In the genomic region with DNA sequence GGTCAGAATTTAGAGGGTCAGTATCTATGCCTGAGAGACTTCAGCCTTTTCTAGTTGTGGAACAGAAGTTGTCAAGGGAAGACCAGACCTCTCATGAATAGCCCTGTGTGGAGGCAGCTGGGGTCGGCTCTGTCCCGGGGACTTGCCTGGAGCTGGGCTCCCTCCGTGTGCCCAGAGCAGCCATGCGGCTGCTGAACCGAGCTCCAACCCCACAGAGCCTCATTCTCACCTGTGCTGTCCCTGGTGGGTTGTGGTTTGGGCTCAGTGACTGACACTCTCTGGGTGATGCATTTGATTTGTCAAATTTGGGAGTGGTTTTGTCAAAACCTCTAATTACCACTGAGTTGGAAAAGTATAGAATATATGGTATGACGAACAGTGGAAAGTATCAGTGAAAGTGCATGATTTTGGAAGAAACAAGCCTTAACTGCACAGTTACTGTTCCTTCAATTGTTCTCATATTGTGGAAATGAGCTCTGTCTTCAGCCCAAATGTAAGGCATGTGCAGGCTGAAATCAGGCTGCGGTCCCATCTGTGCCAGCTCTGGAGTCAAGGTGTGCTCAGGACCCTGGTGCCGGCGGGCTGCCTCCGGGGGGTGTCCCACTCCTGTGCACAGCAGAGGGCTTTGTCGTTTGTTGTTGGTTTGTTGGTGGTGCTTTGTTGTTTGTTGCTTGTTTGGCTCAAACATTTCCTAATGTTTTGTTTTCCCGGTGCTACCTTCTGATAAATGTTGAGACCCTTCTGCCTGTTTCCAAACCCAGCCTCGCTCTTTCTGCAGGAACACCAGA, we compare ENCODE assay signal across 22 cellular contexts.
DNase-seq lines count a peak whose midpoint lies in the region; ATAC-seq and TF ChIP-seq lines count a peak whose summit lies in the region.
"Had no signal": no experiment of that assay in that cellular context is flagged by ENCODE, and none has a peak within 500 bp of the region (broad histone marks: within the 10 kb centered on the region; RNA-seq: fewer than 3 reads in every experiment).

No MANE protein-coding gene starts in this region.

- no peak overlapping the region for H3K4ac ChIP-seq in H9 (ENCODE audit: low read depth, low read length)

- H3K18ac ChIP-seq in H9 (ENCODE audit: insufficient read length, low read depth, low read length) = no peak overlapping the region

- H2BK120ac ChIP-seq in H9 (ENCODE audit: low read depth, low read length, poor library complexity, severe bottlenecking) = no peak overlapping the region

- no peak overlapping the region for H2BK15ac ChIP-seq in H9 (ENCODE audit: low read depth, low read length)

- H3K14ac ChIP-seq in H9 (ENCODE audit: insufficient read depth, low read length) = no peak overlapping the region

- H3K9ac ChIP-seq in BLaER1 treated with 17β-estradiol and CSF1 and Interleukin-3, amounts not matched to agents 10 nM and 100 nM = no peak overlapping the region
- H3K9ac ChIP-seq in H9 (ENCODE audit: extremely low read depth, insufficient read length, low read length) (no peak overlapping the region), colonic mucosa (ENCODE audit: low read depth in 2 of 2, low read length in 2 of 2) (no peak overlapping the region)

- TF ChIP-seq POLR2A in heart left ventricle (IDR thresholded peaks at IDR 0.05) = no peak

- ATAC-seq in T-helper 17 cell = no peak
- no peak for ATAC-seq in heart left ventricle
- ATAC-seq: A549; CD8-positive, alpha-beta T cell; GM12878; HCT116 had no signal

- H3K4me1 Mint-ChIP-seq in H9 (peaks cover 0 to 3% of the 10 kb centered on the region in 2 experiments; a peak in 2 of 4 replicates), T-helper 17 cell (no peaks in the 10 kb centered on the region)
- H3K4me1 Mint-ChIP-seq: CD4-positive, CD25-positive, alpha-beta regulatory T cell had no signal

- H2BK20ac ChIP-seq in H9 (ENCODE audit: low read depth, low read length, poor library complexity, severe bottlenecking) = no peak overlapping the region

- no peaks in the 10 kb centered on the region for H3K23me2 ChIP-seq in H9 (ENCODE audit: insufficient read length, low read depth, low read length, poor library complexity, severe bottlenecking)

- no peaks in the 10 kb centered on the region for H3K36me3 ChIP-seq in BLaER1 treated with 17β-estradiol and CSF1 and Interleukin-3, amounts not matched to agents 10 nM and 100 nM
- H3K36me3 ChIP-seq in heart left ventricle = no peaks in the 10 kb centered on the region
- H3K36me3 ChIP-seq in colonic mucosa = no peaks in the 10 kb centered on the region
- no peaks in the 10 kb centered on the region for H3K36me3 ChIP-seq in ascending aorta
- H3K36me3 ChIP-seq: BE2C had no signal

- no peak for TF ChIP-seq CTCF in H9 (conservative IDR thresholded peaks at IDR 0.05)
- no peak for TF ChIP-seq CTCF in heart left ventricle (IDR thresholded peaks at IDR 0.05)
- no peak for TF ChIP-seq CTCF in colonic mucosa (IDR thresholded peaks at IDR 0.05)
- TF ChIP-seq CTCF in ascending aorta (IDR thresholded peaks at IDR 0.05) = no peak

- no peak overlapping the region for H3K56ac ChIP-seq in H9 (ENCODE audit: insufficient read length, low read depth, low read length)

- no peaks in the 10 kb centered on the region for H4K20me1 ChIP-seq in BLaER1 treated with 17β-estradiol and CSF1 and Interleukin-3, amounts not matched to agents 10 nM and 100 nM
- peaks cover 3% of the 10 kb centered on the region for H4K20me1 ChIP-seq in H9 (ENCODE audit: control insufficient read depth, insufficient read depth, insufficient read length)

- H3K27me3 ChIP-seq in BLaER1 treated with 17β-estradiol and CSF1 and Interleukin-3, amounts not matched to agents 10 nM and 100 nM = no peaks in the 10 kb centered on the region
- H3K27me3 ChIP-seq in H9 (ENCODE audit: insufficient read depth, low read length) = no peaks in the 10 kb centered on the region
- peaks cover 0 to 3% (median 0%) of the 10 kb centered on the region in 9 donors for H3K27me3 ChIP-seq in heart left ventricle
- H3K27me3 ChIP-seq in colonic mucosa = no peaks in the 10 kb centered on the region
- H3K27me3 ChIP-seq in ascending aorta = no peaks in the 10 kb centered on the region
- H3K27me3 ChIP-seq: BE2C had no signal

- WGBS in H9 (ENCODE audit: extremely low coverage, insufficient read length, low lambda C conversion rate) = no CpG with 5 or more reads among the region's 13 CpGs
- WGBS in heart left ventricle, 4 donors = 67 to 76% (median 70%) methylated on average over 13 of the region's 13 CpGs

- peak overlapping the region; percentile 3 to 27 (median 6); a peak in 1 of 7 replicates for H3K27ac Mint-ChIP-seq in H9
- H3K27ac Mint-ChIP-seq in T-helper 17 cell = peak overlapping the region; percentile 37
- H3K27ac Mint-ChIP-seq: CD8-positive, alpha-beta T cell had no signal

- H3K79me1 ChIP-seq in H9 (ENCODE audit: insufficient read depth, low read depth, low read length, poor library complexity, severe bottlenecking) = no peaks in the 10 kb centered on the region

- H2AK5ac ChIP-seq in H9 (ENCODE audit: insufficient read length, low read length) = no peak overlapping the region

- intact Hi-C loops in heart left ventricle (cut with DNase I) = no loop called here
- intact Hi-C loops in colonic mucosa (cut with DNase I) = no loop called here
- intact Hi-C loops in ascending aorta (cut with DNase I) = no loop called here

- no peak overlapping the region for H2AFZ ChIP-seq in H9 (ENCODE audit: low read length)

- H3K4me2 ChIP-seq in BLaER1 treated with 17β-estradiol and CSF1 and Interleukin-3, amounts not matched to agents 10 nM and 100 nM = peak overlapping the region; percentile 16 to 68 (median 55); a peak in 19 of 22 replicates
- no peak overlapping the region for H3K4me2 ChIP-seq in H9 (ENCODE audit: insufficient read depth, insufficient read length, low read length)
- H3K4me2 ChIP-seq: A549 had no signal

- H2BK5ac ChIP-seq in H9 (ENCODE audit: insufficient read length, low read length) = no peak overlapping the region

- H3T11ph ChIP-seq in H9 (ENCODE audit: low read length) = no peak overlapping the region

- H3K23ac ChIP-seq in H9 (ENCODE audit: insufficient read length, low read depth, low read length) = no peak overlapping the region

- no peak for DNase-seq in H9
- DNase-seq in T-helper 17 cell = no peak
- DNase-seq in heart left ventricle = no peak
- DNase-seq in colonic mucosa = no peak
- no peak for DNase-seq in activated effector memory CD4-positive, alpha-beta T cell treated with anti-CD3 and anti-CD28 coated beads, Interleukin-2, amount 50 U/mL, for 16 hours
- DNase-seq in ascending aorta (ENCODE audit: low spot score in 2 of 2) = no peak
- DNase-seq: 8988T; ACHN; AML-193; BE2C; Caco-2; CD4-positive, CD25-positive, alpha-beta regulatory T cell; CD8-positive, alpha-beta T cell; DMS153; EL; GDM1; H7 had no signal

- H3K9me3 ChIP-seq in BLaER1 treated with 17β-estradiol and CSF1 and Interleukin-3, amounts not matched to agents 10 nM and 100 nM (replicated peaks in 1 of 11) = no peaks in the 10 kb centered on the region
- H3K9me3 ChIP-seq in H9 (ENCODE audit: control insufficient read depth, low read depth, low read length) (no peaks in the 10 kb centered on the region), T-helper 17 cell (ENCODE audit: control insufficient read depth, low read length, poor library complexity, severe bottlenecking) (no peaks in the 10 kb centered on the region), heart left ventricle (no peaks in the 10 kb centered on the region), colonic mucosa (no peaks in the 10 kb centered on the region), ascending aorta (no peaks in the 10 kb centered on the region)
- H3K9me3 ChIP-seq: A549, BE2C, Caco-2 had no signal

- H3K79me2 ChIP-seq in H9 (ENCODE audit: insufficient read depth, low read length) = 0 out of 2 replicates have a peak, but pooled peaks cover 2% of the 10 kb centered on the region

- H4K5ac ChIP-seq in H9 (ENCODE audit: insufficient read length, low read depth, low read length) = no peak overlapping the region

- H2BK12ac ChIP-seq in H9 (ENCODE audit: insufficient read length, low read depth, low read length) = no peak overlapping the region

- H3K27me3 Mint-ChIP-seq in H9 (ENCODE audit: low read depth) = no peaks in the 10 kb centered on the region
- H3K27me3 Mint-ChIP-seq in T-helper 17 cell = peaks cover 7% of the 10 kb centered on the region
- H3K27me3 Mint-ChIP-seq: CD4-positive, CD25-positive, alpha-beta regulatory T cell had no signal

- no peak overlapping the region for H4K8ac ChIP-seq in H9 (replicated peaks; ENCODE audit: insufficient read length, low read depth, low read length)

- H3K27ac ChIP-seq in BLaER1 treated with 17β-estradiol and CSF1 and Interleukin-3, amounts not matched to agents 10 nM and 100 nM = no peak overlapping the region
- no peak overlapping the region for H3K27ac ChIP-seq in H9 (ENCODE audit: insufficient read length, low read depth, low read length)
- H3K27ac ChIP-seq in heart left ventricle = no peak overlapping the region
- no peak overlapping the region for H3K27ac ChIP-seq in colonic mucosa
- no peak overlapping the region for H3K27ac ChIP-seq in ascending aorta
- H3K27ac ChIP-seq: A549, C4-2B had no signal

- no peaks in the 10 kb centered on the region for H3K9me3 Mint-ChIP-seq in H9
- H3K9me3 Mint-ChIP-seq: CD8-positive, alpha-beta T cell had no signal

- no peak overlapping the region for H4K91ac ChIP-seq in H9 (ENCODE audit: insufficient read length, low read depth, low read length)

- H3K4me3 ChIP-seq in BLaER1 treated with 17β-estradiol and CSF1 and Interleukin-3, amounts not matched to agents 10 nM and 100 nM = no peak overlapping the region
- H3K4me3 ChIP-seq in heart left ventricle = no peak overlapping the region
- no peak overlapping the region for H3K4me3 ChIP-seq in colonic mucosa
- H3K4me3 ChIP-seq in ascending aorta = no peak overlapping the region
- H3K4me3 ChIP-seq: A549, GM12878 had no signal

- H3K36me3 Mint-ChIP-seq in H9 (ENCODE audit: insufficient read depth in 1 of 3, low read depth in 3 of 3) = peaks cover 0 to 4% (median 0%) of the 10 kb centered on the region in 3 experiments; a peak in 3 of 7 replicates
- no peaks in the 10 kb centered on the region for H3K36me3 Mint-ChIP-seq in T-helper 17 cell (ENCODE audit: low read depth)
- H3K36me3 Mint-ChIP-seq: CD4-positive, CD25-positive, alpha-beta regulatory T cell; CD8-positive, alpha-beta T cell had no signal

- H3K4me3 Mint-ChIP-seq in H9 = no peak overlapping the region
- no peak overlapping the region for H3K4me3 Mint-ChIP-seq in T-helper 17 cell
- H3K4me3 Mint-ChIP-seq: CD4-positive, CD25-positive, alpha-beta regulatory T cell; CD8-positive, alpha-beta T cell had no signal

- H3K4me1 ChIP-seq in BLaER1 treated with 17β-estradiol and CSF1 and Interleukin-3, amounts not matched to agents 10 nM and 100 nM = peaks cover 43 to 59% (median 50%) of the 10 kb centered on the region in 10 experiments
- H3K4me1 ChIP-seq in H9 (ENCODE audit: insufficient read depth, low read length) = no peaks in the 10 kb centered on the region
- H3K4me1 ChIP-seq in heart left ventricle = peaks cover 0 to 13% (median 5%) of the 10 kb centered on the region in 12 donors
- no peaks in the 10 kb centered on the region for H3K4me1 ChIP-seq in colonic mucosa
- H3K4me1 ChIP-seq in ascending aorta = no peaks in the 10 kb centered on the region
- H3K4me1 ChIP-seq: A549, BE2C, Caco-2 had no signal
